In the genomic region with DNA sequence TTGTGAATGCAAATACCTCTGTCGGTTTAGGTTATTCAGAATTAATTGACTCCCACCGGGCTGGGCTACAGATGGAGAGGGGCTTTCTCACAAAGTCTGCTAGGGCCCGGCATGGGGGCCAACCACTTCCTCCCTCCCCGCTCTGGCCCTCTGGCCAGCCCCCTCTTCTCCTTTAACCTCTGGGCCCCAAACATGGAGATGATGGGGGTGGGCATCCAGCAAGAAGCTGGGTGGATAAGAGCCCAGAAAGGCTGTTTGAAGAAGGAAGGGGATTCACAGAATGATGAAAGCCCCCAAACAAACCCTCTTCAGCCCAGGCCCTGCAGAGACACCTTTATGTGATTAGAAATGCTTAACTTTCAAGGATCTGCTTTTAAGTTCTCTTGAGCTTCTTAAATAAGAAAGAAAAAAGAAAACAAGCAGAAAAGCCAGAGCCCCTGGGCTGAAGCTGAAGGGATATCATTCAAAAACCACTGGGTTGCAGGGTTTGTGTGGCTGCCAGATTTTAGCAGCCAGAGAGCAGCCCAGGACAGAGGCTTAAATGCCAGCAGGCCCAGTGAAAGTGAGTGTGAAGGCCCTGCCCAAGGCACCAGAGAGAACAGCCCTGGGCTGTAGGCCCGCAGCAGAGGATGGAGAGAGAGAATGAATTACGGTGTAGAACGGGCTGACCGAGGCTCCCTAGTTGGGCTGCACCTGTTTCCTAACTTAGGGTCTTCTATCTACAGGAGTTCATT, we compare ENCODE assay signal across 16 cellular contexts.
DNase-seq lines count a peak whose midpoint lies in the region; ATAC-seq and TF ChIP-seq lines count a peak whose summit lies in the region.
"Had no signal": no experiment of that assay in that cellular context is flagged by ENCODE, and none has a peak within 500 bp of the region (broad histone marks: within the 10 kb centered on the region; RNA-seq: fewer than 3 reads in every experiment).

No MANE protein-coding gene starts in this region.

- 59 to 100% methylated on average over 3 to 8 of the region's 8 CpGs for WGBS in transverse colon (ENCODE audit: low coverage in 1 of 2), 2 donors

- DNase-seq in AG20443 (ENCODE audit: low spot score) = peak; percentile 36
- DNase-seq in adipocyte (ENCODE audit: low read depth) = peak; percentile 28
- DNase-seq in head of caudate nucleus = peak in 28 of 42 donors; percentile 4 to 69 (median 36)
- peak in 30 of 56 donors; percentile 0 to 57 (median 13) for DNase-seq in nucleus accumbens (lab: John Stamatoyannopoulos, UW)
- no peak for DNase-seq in transverse colon
- DNase-seq in GM20000 (ENCODE audit: low spot score) = no peak
- no peak for DNase-seq in NCI-H510A treated with DMSO at 0.1 percent for 48 hours (lab: John Stamatoyannopoulos, UW)
- DNase-seq: GF-D8; MV-4-11; naive thymus-derived CD8-positive, alpha-beta T cell; NCI-H2081; NCI-H526 treated with DMSO at 0.1 percent for 48 hours; SW 1271; WERI-Rb-1 had no signal

- no peaks in the 10 kb centered on the region for H3K4me1 ChIP-seq in adipocyte (ENCODE audit: control insufficient read depth, insufficient read depth, low read length)
- peaks cover 0 to 14% (median 4%) of the 10 kb centered on the region in 4 donors for H3K4me1 ChIP-seq in transverse colon

- peak overlapping the region in 2 of 4 donors; percentile 33 to 52 for H3K27ac ChIP-seq in transverse colon
- H3K27ac ChIP-seq: WERI-Rb-1 had no signal

- TF ChIP-seq CTCF in transverse colon (IDR thresholded peaks at IDR 0.05) = no peak
- TF ChIP-seq CTCF in GM20000 (IDR thresholded peaks at IDR 0.05; ENCODE audit: extremely low read depth, missing control alignments) = no peak

- TF ChIP-seq POLR2A in transverse colon (IDR thresholded peaks at IDR 0.05) = no peak
- no peak for TF ChIP-seq POLR2A in GM18505 (IDR thresholded peaks at IDR 0.05; ENCODE audit: borderline replicate concordance, extremely low read depth, insufficient read depth, insufficient read length)

- H3K9me3 ChIP-seq in adipocyte (ENCODE audit: control insufficient read depth, low read length) = no peaks in the 10 kb centered on the region
- H3K9me3 ChIP-seq in transverse colon = no peaks in the 10 kb centered on the region

- H3K36me3 ChIP-seq in adipocyte (ENCODE audit: control insufficient read depth, insufficient read depth, low read length, severe bottlenecking) (no peaks in the 10 kb centered on the region), transverse colon (no peaks in the 10 kb centered on the region)
- H3K36me3 ChIP-seq: WERI-Rb-1 had no signal

- intact Hi-C loops in head of caudate nucleus (cut with DNase I) = no loop called here
- intact Hi-C loops in transverse colon (cut with DNase I; ENCODE audit: low total_unique reads) = no loop called here

- H3K4me3 ChIP-seq in adipocyte (ENCODE audit: low read length) = no peak overlapping the region
- H3K4me3 ChIP-seq in transverse colon = no peak overlapping the region

- no peak for ATAC-seq in GM18505 (IDR thresholded peaks at IDR 0.05; ENCODE audit: unreplicated experiment)
- ATAC-seq: left lobe of liver; naive thymus-derived CD8-positive, alpha-beta T cell had no signal

- H3K27me3 ChIP-seq in adipocyte (replicated peaks; ENCODE audit: control insufficient read depth, insufficient read depth, low read length) (no peaks in the 10 kb centered on the region), transverse colon (no peaks in the 10 kb centered on the region)

- H3K9ac ChIP-seq in adipocyte (ENCODE audit: low read length) = no peak overlapping the region

- no peak for TF ChIP-seq EP300 in transverse colon (IDR thresholded peaks at IDR 0.05; ENCODE audit: low read depth)

- in situ Hi-C loops in transverse colon (cut with MboI; ENCODE audit: low pct_ligation_motif_present in 1 of 4, low pct_unique_long_range_greater_than_20kb in 1 of 4, low sequenced_read_pairs in 3 of 4) = no loop called here

Comparison
In these comparisons a context has a peak if more than half of its experiments do, and no peak if none do; other contexts are left out.
1. DNase-seq: peak in AG20443 (single experiment), adipocyte (single experiment), head of caudate nucleus (28 of 42) and nucleus accumbens (30 of 56); none in transverse colon (single experiment), GM20000 (single experiment) and NCI-H510A treated with DMSO at 0.1 percent for 48 hours (single experiment).